Comparison of ENCODE assay signal across 21 cellular contexts in genomic region chr2:109337221-109337620, GRCh38.
DNase-seq lines count a peak whose midpoint lies in the region; ATAC-seq, FAIRE-seq and TF ChIP-seq lines count a peak whose summit lies in the region.
"Had no signal": no experiment of that assay in that cellular context is flagged by ENCODE, and none has a peak within 500 bp of the region (broad histone marks: within the 10 kb centered on the region; RNA-seq: fewer than 3 reads in every experiment).

No MANE protein-coding gene starts in this region.

- H3K36me3 ChIP-seq in SK-N-SH (replicated peaks in 1 of 2; ENCODE audit: control insufficient read depth in 1 of 2, insufficient read depth in 2 of 2, low read length in 1 of 2), result no peaks in the 10 kb centered on the region
- no peaks in the 10 kb centered on the region for H3K36me3 ChIP-seq in IMR-90 (ENCODE audit: control insufficient read depth, insufficient read depth, low read length)
- H3K36me3 ChIP-seq: HAP-1 had no signal

- WGBS in SK-N-SH (ENCODE audit: low lambda C conversion rate), result 91% methylated on average over 4 of the region's 9 CpGs
- 100% methylated on average over 1 of the region's 9 CpGs; no CpG with 5 or more reads in 1 of the 2 experiments for WGBS in IMR-90 (ENCODE audit: extremely low coverage in 2 of 2, insufficient read length in 1 of 2), 2 experiments

- CTCF ChIA-PET in SK-N-SH (lab: Yijun Ruan, JAX) (no interaction called here), IMR-90 (lab: Yijun Ruan, JAX) (interaction anchor here (0.7 kb wide), 1 partner anchor 172 kb away, joined by 6 read pairs; no protein-coding TSS in a partner anchor)

- TF ChIP-seq RAD21 in SK-N-SH (IDR thresholded peaks at IDR 0.05; ENCODE audit: low read length), result no peak
- TF ChIP-seq RAD21 in IMR-90 (IDR thresholded peaks at IDR 0.05; ENCODE audit: low read length), result no peak

- H3K79me2 ChIP-seq in SK-N-SH (ENCODE audit: insufficient read depth), result peaks cover 41% of the 10 kb centered on the region

- no peak for TF ChIP-seq EP300 in SK-N-SH (IDR thresholded peaks at IDR 0.05; ENCODE audit: borderline replicate concordance in 1 of 2, low read depth in 1 of 2, low read length in 1 of 2)

- no TSS peak for BruUV-seq in IMR-90 (replicated peaks; lab: Mats Ljungman, UMichigan)

- no peak for DNase-seq in SK-N-SH
- DNase-seq in IMR-90, result no peak
- peak; percentile 39 for DNase-seq in islet precursor cell
- no peak for DNase-seq in urothelium cell line (ENCODE audit: low spot score)
- DNase-seq in GM20000 (ENCODE audit: low spot score), result no peak
- DNase-seq in pons (ENCODE audit: low spot score), result no peak
- DNase-seq: EL, KG1, NCI-H1092 treated with DMSO at 0.1 percent for 48 hours, NCI-H1436 treated with DMSO at 0.1 percent for 48 hours, NCI-H2029 treated with DMSO at 0.1 percent for 48 hours, NCI-H2171 treated with DMSO at 0.1 percent for 48 hours, NCI-H524 treated with DMSO at 0.1 percent for 48 hours, NCI-H82, SIG-M5 had no signal

- POLR2A ChIA-PET in SK-N-SH (lab: Yijun Ruan, JAX) (no interaction called here), IMR-90 (lab: Charles Lee; ENCODE audit: unreplicated experiment) (no interaction called here)

- ATAC-seq in SK-N-SH treated with all-trans-retinoic acid at 6 μM for 48 hours, result no peak
- no peak for ATAC-seq in IMR-90 (ENCODE audit: low read depth)
- ATAC-seq in HG03097 (IDR thresholded peaks at IDR 0.05; ENCODE audit: low FRiP score, unreplicated experiment), result no peak
- ATAC-seq: Panc1 had no signal

- H3K14ac ChIP-seq in IMR-90 (replicated peaks; ENCODE audit: low read depth, low read length), result peak overlapping the region; percentile 81

- H4K20me1 ChIP-seq in SK-N-SH (ENCODE audit: insufficient read depth) (no peaks in the 10 kb centered on the region), IMR-90 (ENCODE audit: insufficient read depth, low read length) (peaks cover 9% of the 10 kb centered on the region; the same call in 1 of the 2 replicates)

- H3K4me2 ChIP-seq in SK-N-SH, result no peak overlapping the region
- H3K4me2 ChIP-seq in IMR-90 (ENCODE audit: low read depth, low read length), result no peak overlapping the region

- H4K91ac ChIP-seq in IMR-90 (ENCODE audit: insufficient read depth, low read depth, low read length), result peak overlapping the region; percentile 100

- in situ Hi-C loops in IMR-90 (cut with MboI; ENCODE audit: low sequenced_read_pairs), result loop anchor here (25.0 kb wide), 1 partner anchor 200 kb away; the partner anchor contains the start of gene SH3RF3

- TF ChIP-seq CTCF in SK-N-SH (IDR thresholded peaks at IDR 0.05) (no peak), IMR-90 (conservative IDR thresholded peaks at IDR 0.05; ENCODE audit: low read depth, low read length) (no peak), GM20000 (IDR thresholded peaks at IDR 0.05; ENCODE audit: extremely low read depth, missing control alignments) (no peak)

- H2AK5ac ChIP-seq in IMR-90 (ENCODE audit: low read depth, low read length), result peak overlapping the region; percentile 97

- H2AFZ ChIP-seq in SK-N-SH (ENCODE audit: low read depth) (no peak overlapping the region), IMR-90 (replicated peaks; ENCODE audit: low read length, poor library complexity) (no peak overlapping the region)

- peak overlapping the region; percentile 74 for H3K56ac ChIP-seq in IMR-90 (ENCODE audit: extremely low read depth, insufficient read depth, low read length)

- H3K9me1 ChIP-seq in IMR-90 (ENCODE audit: insufficient read depth, low read length), result peaks cover 59% of the 10 kb centered on the region

- peak overlapping the region; percentile 75 to 78 for H4K8ac ChIP-seq in IMR-90 (ENCODE audit: low read depth in 2 of 2, low read length in 2 of 2)

- peak overlapping the region; percentile 59 for H3K23ac ChIP-seq in IMR-90 (ENCODE audit: low read depth, low read length)

- H3F3A ChIP-seq in SK-N-SH (replicated peaks; ENCODE audit: insufficient read depth), result peaks cover 30% of the 10 kb centered on the region

- H2BK5ac ChIP-seq in IMR-90 (ENCODE audit: low read depth, low read length, poor library complexity, severe bottlenecking), result peak overlapping the region; percentile 91

- dilution Hi-C loops in IMR-90 (cut with HindIII; ENCODE audit: low sequenced_read_pairs, unreplicated experiment), result no loop called here

- 0 out of 2 replicates have a peak overlapping the region, but pooled peaks have one; percentile 3 for H4K5ac ChIP-seq in IMR-90 (ENCODE audit: low read depth, low read length)

- H3K9ac ChIP-seq in SK-N-SH (no peak overlapping the region), IMR-90 (ENCODE audit: low read depth, low read length) (no peak overlapping the region)

- H3K27ac ChIP-seq in SK-N-SH (ENCODE audit: low read depth in 2 of 2, low read length in 1 of 2) (peak overlapping the region; percentile 83 to 86; a peak in 3 of 4 replicates), IMR-90 (ENCODE audit: insufficient read depth, low read length) (peak overlapping the region; percentile 6)
- H3K27ac ChIP-seq: 22Rv1 had no signal

- intact Hi-C loops in IMR-90 (cut with micrococcal nuclease), result loop anchor here (2.0 to 5.0 kb wide), 2 partner anchors 50 to 174 kb away; no protein-coding TSS in a partner anchor

- H3K9me3 ChIP-seq in SK-N-SH, result no peaks in the 10 kb centered on the region
- H3K9me3 ChIP-seq in IMR-90 (ENCODE audit: control insufficient read depth, insufficient read depth, low read length), result no peaks in the 10 kb centered on the region
- H3K9me3 ChIP-seq: HAP-1 had no signal

- peak; percentile 20 for FAIRE-seq in urothelium cell line (lab: Jason Lieb, UNC)
- FAIRE-seq: D721Med had no signal

- peak overlapping the region; percentile 79 for H2BK20ac ChIP-seq in IMR-90 (ENCODE audit: low read depth, low read length)

- H3K4ac ChIP-seq in IMR-90 (ENCODE audit: low read depth, low read length), result peak overlapping the region; percentile 100

- H3K18ac ChIP-seq in IMR-90 (ENCODE audit: low read depth, low read length), result no peak overlapping the region; the same call in 1 of the 2 replicates

- H3K4me3 ChIP-seq in SK-N-SH (ENCODE audit: low read depth in 2 of 2, low read length in 1 of 2) (no peak overlapping the region), IMR-90 (ENCODE audit: insufficient read depth, low read depth, low read length) (no peak overlapping the region)
- H3K4me3 ChIP-seq: HAP-1 had no signal

- peak overlapping the region; percentile 100 for H2BK120ac ChIP-seq in IMR-90 (ENCODE audit: low read depth, low read length)

- no peaks in the 10 kb centered on the region for H3K9me2 ChIP-seq in SK-N-SH

- H3K4me1 ChIP-seq in SK-N-SH (ENCODE audit: control insufficient read depth in 1 of 2, insufficient read depth in 2 of 2, low read depth in 1 of 2, low read length in 1 of 2) (peaks cover 26 to 39% of the 10 kb centered on the region in 2 experiments), IMR-90 (ENCODE audit: control insufficient read depth, insufficient read depth, low read length) (peaks cover 38% of the 10 kb centered on the region)
- H3K4me1 ChIP-seq: HAP-1 had no signal

- H2BK15ac ChIP-seq in IMR-90 (ENCODE audit: low read depth, low read length), result peak overlapping the region; percentile 87; the same call in 2 of the 3 replicates

- H3K79me1 ChIP-seq in IMR-90 (ENCODE audit: low read depth in 1 of 2, low read length in 2 of 2), result peaks cover 64 to 95% of the 10 kb centered on the region in 2 experiments

- peak overlapping the region; percentile 77 for H2AK9ac ChIP-seq in IMR-90 (replicated peaks; ENCODE audit: low read depth, low read length, poor library complexity)

- TF ChIP-seq POLR2A in IMR-90 (IDR thresholded peaks at IDR 0.05; ENCODE audit: low read depth, low read length), result no peak

- H3K27me3 ChIP-seq in SK-N-SH (ENCODE audit: insufficient read depth) (no peaks in the 10 kb centered on the region), IMR-90 (ENCODE audit: control insufficient read depth, insufficient read depth, low read length) (no peaks in the 10 kb centered on the region)

TF ChIP-seq in SK-N-SH, 30 proteins besides CTCF, POLR2A, EP300 and RAD21 (continues in another document):
- TF ChIP-seq RXRA (IDR thresholded peaks at IDR 0.05; ENCODE audit: borderline replicate concordance, low read depth), result no peak
- no peak for TF ChIP-seq RCOR1 (IDR thresholded peaks at IDR 0.05; ENCODE audit: low read length)
- TF ChIP-seq USF1 (IDR thresholded peaks at IDR 0.05; ENCODE audit: borderline replicate concordance, low read depth), result no peak

TF ChIP-seq in SK-N-SH treated with all-trans-retinoic acid at 6 μM for 48 hours, 23 proteins besides CTCF, POLR2A, EP300 and RAD21 (continues in another document):
- TF ChIP-seq CSRNP3 (CRISPR knock-in tag; IDR thresholded peaks at IDR 0.05) (no peak), BACH2 (CRISPR knock-in tag; IDR thresholded peaks at IDR 0.05; ENCODE audit: borderline replicate concordance) (no peak), ZFP3 (CRISPR knock-in tag; IDR thresholded peaks at IDR 0.05) (no peak), ZNF565 (CRISPR knock-in tag; conservative IDR thresholded peaks at IDR 0.05; ENCODE audit: low read depth) (no peak)

TF ChIP-seq in IMR-90, 13 proteins besides CTCF, POLR2A, EP300 and RAD21:
- TF ChIP-seq CEBPB (IDR thresholded peaks at IDR 0.05; ENCODE audit: low read depth, low read length) (no peak), NFE2L2 (IDR thresholded peaks at IDR 0.05; ENCODE audit: low read depth, low read length) (no peak), SMC3 (IDR thresholded peaks at IDR 0.05; ENCODE audit: low read depth, low read length) (no peak), ELK1 (IDR thresholded peaks at IDR 0.05; ENCODE audit: borderline replicate concordance, low read depth, low read length) (no peak), MXI1 (IDR thresholded peaks at IDR 0.05; ENCODE audit: borderline replicate concordance, low read depth, low read length) (no peak), RFX5 (IDR thresholded peaks at IDR 0.05; ENCODE audit: low read depth, low read length) (no peak), MAZ (IDR thresholded peaks at IDR 0.05; ENCODE audit: borderline replicate concordance, low read depth, low read length) (no peak), RCOR1 (IDR thresholded peaks at IDR 0.05; ENCODE audit: insufficient replicate concordance, low read length) (no peak), MAFK (IDR thresholded peaks at IDR 0.05; ENCODE audit: low read depth, low read length) (no peak), BHLHE40 (IDR thresholded peaks at IDR 0.05; ENCODE audit: low read depth, low read length) (no peak)
